ENCODE assay signal across 8 cellular contexts in the genomic region with DNA sequence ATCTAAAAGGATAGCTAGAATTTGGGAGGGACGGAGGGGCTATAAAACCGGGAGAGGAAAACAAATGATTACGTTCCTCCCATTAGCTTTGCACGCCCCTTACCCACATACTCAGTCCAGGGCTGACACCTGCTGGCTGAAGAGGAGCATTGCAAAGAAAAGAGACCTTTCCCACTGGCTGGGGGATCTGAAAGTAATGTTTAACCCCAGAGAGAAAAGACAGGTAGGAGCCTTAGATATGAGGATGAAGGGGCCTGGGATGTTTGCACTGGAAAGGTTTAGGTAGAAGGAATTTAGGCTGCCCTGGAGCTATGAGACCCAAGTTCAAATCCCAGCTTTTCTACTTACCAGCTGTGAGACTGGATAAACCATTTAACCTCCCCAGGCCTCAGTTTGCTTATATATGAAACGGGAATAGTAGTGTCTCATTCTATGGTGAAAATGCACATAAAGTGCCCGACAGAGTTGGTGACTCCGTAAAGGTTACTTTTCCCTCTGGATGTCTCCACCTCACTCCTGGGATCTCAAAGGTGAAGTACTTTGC.
DNase-seq lines count a peak whose midpoint lies in the region; ATAC-seq and TF ChIP-seq lines count a peak whose summit lies in the region.

No MANE protein-coding gene starts in this region.

- H3K27ac ChIP-seq in CD4-positive, alpha-beta T cell (ENCODE audit: low read depth, low read length), result no peak overlapping the region
- H3K27ac ChIP-seq in trophoblast cell (ENCODE audit: low read depth, low read length), result no peak overlapping the region

- intact Hi-C loops in CD4-positive, alpha-beta T cell (cut with DNase I, micrococcal nuclease), result no loop called here
- intact Hi-C loops in activated naive CD4-positive, alpha-beta T cell treated with anti-CD3 and anti-CD28 coated beads for 36 hours (cut with micrococcal nuclease), result loop anchor here (1.0 kb wide), 3 partner anchors 469 to 1433 kb away; no protein-coding TSS in a partner anchor
- intact Hi-C loops in posterior vena cava (cut with DNase I), result loop anchor here (5.0 to 10.0 kb wide), 3 partner anchors 470 to 1430 kb away; a partner anchor contains a TSS

- POLR2A ChIA-PET in CD4-positive, alpha-beta T cell (lab: Charles Lee), result no interaction called here

- H3K14ac ChIP-seq in trophoblast cell (ENCODE audit: low read length), result no peak overlapping the region

- peaks cover 6 to 9% of the 10 kb centered on the region in 2 experiments for H3K4me1 ChIP-seq in trophoblast cell (ENCODE audit: control insufficient read depth in 1 of 2, insufficient read depth in 2 of 2, low read length in 2 of 2)

- no peaks in the 10 kb centered on the region for H3K9me3 Mint-ChIP-seq in CD4-positive, alpha-beta T cell
- no peaks in the 10 kb centered on the region for H3K9me3 Mint-ChIP-seq in activated naive CD4-positive, alpha-beta T cell treated with anti-CD3 and anti-CD28 coated beads for 36 hours
- peaks cover 2% of the 10 kb centered on the region for H3K9me3 Mint-ChIP-seq in glutamatergic neuron (ENCODE audit: unreplicated experiment)

- peaks cover 1% of the 10 kb centered on the region for H3K79me2 ChIP-seq in trophoblast cell (ENCODE audit: control insufficient read depth, insufficient read depth, low read length, poor library complexity)

- H3K18ac ChIP-seq in trophoblast cell (ENCODE audit: low read length), result no peak overlapping the region

- peak overlapping the region; percentile 42 for H3K4me2 ChIP-seq in trophoblast cell (ENCODE audit: low read length)

- no peak overlapping the region for H4K8ac ChIP-seq in trophoblast cell (ENCODE audit: low read depth, low read length)

- peaks cover 8% of the 10 kb centered on the region for H3K4me1 Mint-ChIP-seq in CD4-positive, alpha-beta T cell (ENCODE audit: low read depth)
- peaks cover 6% of the 10 kb centered on the region for H3K4me1 Mint-ChIP-seq in activated naive CD4-positive, alpha-beta T cell treated with anti-CD3 and anti-CD28 coated beads for 36 hours (ENCODE audit: low read depth)
- H3K4me1 Mint-ChIP-seq in glutamatergic neuron (ENCODE audit: low read depth, unreplicated experiment), result no peaks in the 10 kb centered on the region

- H3K9me3 ChIP-seq in CD4-positive, alpha-beta T cell (ENCODE audit: control insufficient read depth, low read length), result no peaks in the 10 kb centered on the region
- no peaks in the 10 kb centered on the region for H3K9me3 ChIP-seq in trophoblast cell (ENCODE audit: insufficient read depth, low read depth, low read length)

- DNase-seq in CD4-positive, alpha-beta T cell, result peak in 2 of 10 experiments; percentile 7 to 23
- DNase-seq in NCI-H748 (lab: John Stamatoyannopoulos, UW; ENCODE audit: unreplicated experiment) (peak; percentile 76), glutamatergic neuron (peak; percentile 72), trophoblast cell (peak; percentile 29 to 79), posterior vena cava (ENCODE audit: low spot score) (no peak)
- peak; percentile 60 for DNase-seq in activated naive CD4-positive, alpha-beta T cell treated with anti-CD3 and anti-CD28 coated beads for 36 hours

- no peak overlapping the region for H3K4me3 Mint-ChIP-seq in CD4-positive, alpha-beta T cell
- no peak overlapping the region for H3K4me3 Mint-ChIP-seq in activated naive CD4-positive, alpha-beta T cell treated with anti-CD3 and anti-CD28 coated beads for 36 hours
- H3K4me3 Mint-ChIP-seq in glutamatergic neuron (ENCODE audit: unreplicated experiment), result no peak overlapping the region

- no peak overlapping the region for H4K91ac ChIP-seq in trophoblast cell (ENCODE audit: low read depth, low read length)

- H3K36me3 ChIP-seq in trophoblast cell (ENCODE audit: control insufficient read depth in 1 of 2, insufficient read depth in 2 of 2, low read length in 2 of 2), result no peaks in the 10 kb centered on the region

- H2BK12ac ChIP-seq in trophoblast cell (ENCODE audit: low read length), result no peak overlapping the region

- H3K27ac Mint-ChIP-seq in CD4-positive, alpha-beta T cell, result no peak overlapping the region
- H3K27ac Mint-ChIP-seq in activated naive CD4-positive, alpha-beta T cell treated with anti-CD3 and anti-CD28 coated beads for 36 hours, result no peak overlapping the region
- H3K27ac Mint-ChIP-seq in glutamatergic neuron (ENCODE audit: unreplicated experiment), result no peak overlapping the region

- H3K36me3 Mint-ChIP-seq in CD4-positive, alpha-beta T cell (ENCODE audit: low read depth), result no peaks in the 10 kb centered on the region
- H3K36me3 Mint-ChIP-seq in activated naive CD4-positive, alpha-beta T cell treated with anti-CD3 and anti-CD28 coated beads for 36 hours (ENCODE audit: low read depth), result no peaks in the 10 kb centered on the region
- H3K36me3 Mint-ChIP-seq in glutamatergic neuron (ENCODE audit: unreplicated experiment), result no peaks in the 10 kb centered on the region

- H3K23ac ChIP-seq in trophoblast cell (ENCODE audit: low read length), result no peak overlapping the region

- ATAC-seq in CD4-positive, alpha-beta T cell (ENCODE audit: poor library complexity), result no peak
- peak; percentile 77 for ATAC-seq in GM19023 (IDR thresholded peaks at IDR 0.05; ENCODE audit: unreplicated experiment)
- ATAC-seq in HG03460 (IDR thresholded peaks at IDR 0.05; ENCODE audit: unreplicated experiment), result peak; percentile 60

- H2AFZ ChIP-seq in trophoblast cell (ENCODE audit: insufficient read depth, low read length, poor library complexity), result no peak overlapping the region

- no peak overlapping the region for H2AK5ac ChIP-seq in trophoblast cell (ENCODE audit: low read length)

- H3K27me3 ChIP-seq in CD4-positive, alpha-beta T cell (ENCODE audit: control insufficient read depth, insufficient read depth, low read length), result no peaks in the 10 kb centered on the region
- no peaks in the 10 kb centered on the region for H3K27me3 ChIP-seq in trophoblast cell (ENCODE audit: insufficient read depth, low read length)

- H3K4me3 ChIP-seq in trophoblast cell (ENCODE audit: low read depth, low read length), result no peak overlapping the region

- no peak overlapping the region for H3K9ac ChIP-seq in trophoblast cell (ENCODE audit: low read length)

- H3K79me1 ChIP-seq in trophoblast cell (ENCODE audit: low read length), result peaks cover 1% of the 10 kb centered on the region

- no CpG with 5 or more reads among the region's 7 CpGs for WGBS in trophoblast cell (ENCODE audit: extremely low coverage, insufficient coverage, insufficient read length)

- peaks cover 11% of the 10 kb centered on the region for H3K27me3 Mint-ChIP-seq in CD4-positive, alpha-beta T cell
- peaks cover 2% of the 10 kb centered on the region for H3K27me3 Mint-ChIP-seq in activated naive CD4-positive, alpha-beta T cell treated with anti-CD3 and anti-CD28 coated beads for 36 hours (ENCODE audit: low read depth)
- H3K27me3 Mint-ChIP-seq in glutamatergic neuron (ENCODE audit: unreplicated experiment), result peaks cover 3% of the 10 kb centered on the region

- CTCF ChIA-PET in CD4-positive, alpha-beta T cell (lab: Charles Lee), result interaction anchor here (0.9 to 1.5 kb wide), 3 partner anchors 9 to 1433 kb away, joined by 3 to 5 read pairs (median 3); no protein-coding TSS in a partner anchor
- CTCF ChIA-PET in activated naive CD4-positive, alpha-beta T cell treated with anti-CD3 and anti-CD28 coated beads for 36 hours (lab: Charles Lee), result interaction anchor here (0.5 to 2.7 kb wide), 25 partner anchors 9 to 1437 kb away, joined by 3 to 27 read pairs (median 3); no protein-coding TSS in a partner anchor

- H2BK120ac ChIP-seq in trophoblast cell (ENCODE audit: insufficient read depth, low read length, poor library complexity), result no peak overlapping the region

- no peak overlapping the region for H3K4ac ChIP-seq in trophoblast cell (ENCODE audit: low read depth, low read length)

- H2BK5ac ChIP-seq in trophoblast cell (ENCODE audit: low read depth, low read length, poor library complexity), result no peak overlapping the region

- TF ChIP-seq CTCF in CD4-positive, alpha-beta T cell (IDR thresholded peaks at IDR 0.05), result peak; percentile 47
- TF ChIP-seq CTCF in glutamatergic neuron (IDR thresholded peaks at IDR 0.05; ENCODE audit: partially characterized antibody, unreplicated experiment), result peak; percentile 89

- H4K12ac ChIP-seq in trophoblast cell (ENCODE audit: low read depth, low read length), result no peak overlapping the region

Comparison
In these comparisons a context has a peak if more than half of its experiments do, and no peak if none do; other contexts are left out.
1. intact Hi-C loops: an anchor here in activated naive CD4-positive, alpha-beta T cell treated with anti-CD3 and anti-CD28 coated beads for 36 hours (1.0 kb wide) and posterior vena cava (5.0 to 10.0 kb wide); none called in CD4-positive, alpha-beta T cell.